ENCODE assay signal across 1 cellular context in the genomic region with DNA sequence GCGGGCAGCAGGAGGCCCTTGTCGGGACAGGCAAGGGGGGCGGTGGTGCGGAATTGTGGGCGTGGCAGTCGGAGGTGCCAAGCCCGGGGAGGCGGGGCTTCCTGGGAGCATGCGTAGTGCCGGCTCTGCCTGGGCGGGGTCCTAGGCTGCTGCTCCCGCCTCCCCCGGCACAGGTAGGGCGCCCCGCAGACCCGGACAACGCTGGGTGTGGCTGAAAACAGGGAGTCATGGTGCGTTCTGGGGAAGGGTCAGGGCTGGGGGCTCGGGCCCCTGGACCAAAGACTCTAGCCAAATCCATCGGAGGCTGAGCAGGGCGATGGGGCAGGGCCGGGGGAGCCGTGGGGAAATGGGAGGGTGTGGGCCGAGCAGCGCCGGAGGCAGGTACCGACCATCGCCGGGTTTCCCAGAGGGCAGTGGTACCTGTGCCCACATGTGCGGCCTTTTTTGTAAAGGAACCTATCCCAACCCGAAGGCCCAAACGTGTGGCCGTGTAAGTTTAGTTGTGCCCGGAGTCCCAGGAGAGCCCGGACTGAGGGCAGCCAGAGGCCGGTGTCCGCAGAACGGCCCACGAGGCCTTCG.
TF ChIP-seq lines count a peak whose summit lies in the region.

No MANE protein-coding gene starts in this region.

TF ChIP-seq in H1, 55 proteins besides CTCF, POLR2A, EP300 and RAD21 (continued from another document):
- TF ChIP-seq, protein P1, sequence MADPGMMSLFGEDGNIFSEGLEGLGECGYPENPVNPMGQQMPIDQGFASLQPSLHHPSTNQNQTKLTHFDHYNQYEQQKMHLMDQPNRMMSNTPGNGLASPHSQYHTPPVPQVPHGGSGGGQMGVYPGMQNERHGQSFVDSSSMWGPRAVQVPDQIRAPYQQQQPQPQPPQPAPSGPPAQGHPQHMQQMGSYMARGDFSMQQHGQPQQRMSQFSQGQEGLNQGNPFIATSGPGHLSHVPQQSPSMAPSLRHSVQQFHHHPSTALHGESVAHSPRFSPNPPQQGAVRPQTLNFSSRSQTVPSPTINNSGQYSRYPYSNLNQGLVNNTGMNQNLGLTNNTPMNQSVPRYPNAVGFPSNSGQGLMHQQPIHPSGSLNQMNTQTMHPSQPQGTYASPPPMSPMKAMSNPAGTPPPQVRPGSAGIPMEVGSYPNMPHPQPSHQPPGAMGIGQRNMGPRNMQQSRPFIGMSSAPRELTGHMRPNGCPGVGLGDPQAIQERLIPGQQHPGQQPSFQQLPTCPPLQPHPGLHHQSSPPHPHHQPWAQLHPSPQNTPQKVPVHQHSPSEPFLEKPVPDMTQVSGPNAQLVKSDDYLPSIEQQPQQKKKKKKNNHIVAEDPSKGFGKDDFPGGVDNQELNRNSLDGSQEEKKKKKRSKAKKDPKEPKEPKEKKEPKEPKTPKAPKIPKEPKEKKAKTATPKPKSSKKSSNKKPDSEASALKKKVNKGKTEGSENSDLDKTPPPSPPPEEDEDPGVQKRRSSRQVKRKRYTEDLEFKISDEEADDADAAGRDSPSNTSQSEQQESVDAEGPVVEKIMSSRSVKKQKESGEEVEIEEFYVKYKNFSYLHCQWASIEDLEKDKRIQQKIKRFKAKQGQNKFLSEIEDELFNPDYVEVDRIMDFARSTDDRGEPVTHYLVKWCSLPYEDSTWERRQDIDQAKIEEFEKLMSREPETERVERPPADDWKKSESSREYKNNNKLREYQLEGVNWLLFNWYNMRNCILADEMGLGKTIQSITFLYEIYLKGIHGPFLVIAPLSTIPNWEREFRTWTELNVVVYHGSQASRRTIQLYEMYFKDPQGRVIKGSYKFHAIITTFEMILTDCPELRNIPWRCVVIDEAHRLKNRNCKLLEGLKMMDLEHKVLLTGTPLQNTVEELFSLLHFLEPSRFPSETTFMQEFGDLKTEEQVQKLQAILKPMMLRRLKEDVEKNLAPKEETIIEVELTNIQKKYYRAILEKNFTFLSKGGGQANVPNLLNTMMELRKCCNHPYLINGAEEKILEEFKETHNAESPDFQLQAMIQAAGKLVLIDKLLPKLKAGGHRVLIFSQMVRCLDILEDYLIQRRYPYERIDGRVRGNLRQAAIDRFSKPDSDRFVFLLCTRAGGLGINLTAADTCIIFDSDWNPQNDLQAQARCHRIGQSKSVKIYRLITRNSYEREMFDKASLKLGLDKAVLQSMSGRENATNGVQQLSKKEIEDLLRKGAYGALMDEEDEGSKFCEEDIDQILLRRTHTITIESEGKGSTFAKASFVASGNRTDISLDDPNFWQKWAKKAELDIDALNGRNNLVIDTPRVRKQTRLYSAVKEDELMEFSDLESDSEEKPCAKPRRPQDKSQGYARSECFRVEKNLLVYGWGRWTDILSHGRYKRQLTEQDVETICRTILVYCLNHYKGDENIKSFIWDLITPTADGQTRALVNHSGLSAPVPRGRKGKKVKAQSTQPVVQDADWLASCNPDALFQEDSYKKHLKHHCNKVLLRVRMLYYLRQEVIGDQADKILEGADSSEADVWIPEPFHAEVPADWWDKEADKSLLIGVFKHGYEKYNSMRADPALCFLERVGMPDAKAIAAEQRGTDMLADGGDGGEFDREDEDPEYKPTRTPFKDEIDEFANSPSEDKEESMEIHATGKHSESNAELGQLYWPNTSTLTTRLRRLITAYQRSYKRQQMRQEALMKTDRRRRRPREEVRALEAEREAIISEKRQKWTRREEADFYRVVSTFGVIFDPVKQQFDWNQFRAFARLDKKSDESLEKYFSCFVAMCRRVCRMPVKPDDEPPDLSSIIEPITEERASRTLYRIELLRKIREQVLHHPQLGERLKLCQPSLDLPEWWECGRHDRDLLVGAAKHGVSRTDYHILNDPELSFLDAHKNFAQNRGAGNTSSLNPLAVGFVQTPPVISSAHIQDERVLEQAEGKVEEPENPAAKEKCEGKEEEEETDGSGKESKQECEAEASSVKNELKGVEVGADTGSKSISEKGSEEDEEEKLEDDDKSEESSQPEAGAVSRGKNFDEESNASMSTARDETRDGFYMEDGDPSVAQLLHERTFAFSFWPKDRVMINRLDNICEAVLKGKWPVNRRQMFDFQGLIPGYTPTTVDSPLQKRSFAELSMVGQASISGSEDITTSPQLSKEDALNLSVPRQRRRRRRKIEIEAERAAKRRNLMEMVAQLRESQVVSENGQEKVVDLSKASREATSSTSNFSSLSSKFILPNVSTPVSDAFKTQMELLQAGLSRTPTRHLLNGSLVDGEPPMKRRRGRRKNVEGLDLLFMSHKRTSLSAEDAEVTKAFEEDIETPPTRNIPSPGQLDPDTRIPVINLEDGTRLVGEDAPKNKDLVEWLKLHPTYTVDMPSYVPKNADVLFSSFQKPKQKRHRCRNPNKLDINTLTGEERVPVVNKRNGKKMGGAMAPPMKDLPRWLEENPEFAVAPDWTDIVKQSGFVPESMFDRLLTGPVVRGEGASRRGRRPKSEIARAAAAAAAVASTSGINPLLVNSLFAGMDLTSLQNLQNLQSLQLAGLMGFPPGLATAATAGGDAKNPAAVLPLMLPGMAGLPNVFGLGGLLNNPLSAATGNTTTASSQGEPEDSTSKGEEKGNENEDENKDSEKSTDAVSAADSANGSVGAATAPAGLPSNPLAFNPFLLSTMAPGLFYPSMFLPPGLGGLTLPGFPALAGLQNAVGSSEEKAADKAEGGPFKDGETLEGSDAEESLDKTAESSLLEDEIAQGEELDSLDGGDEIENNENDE (IDR thresholded peaks at IDR 0.05; ENCODE audit: insufficient replicate concordance, low read length) = no peak
